Comparison of ENCODE assay signal across 8 cellular contexts in genomic region chr12:118404876-118405521, GRCh38. TPM values are rescaled to one million over a fixed set of nuclear protein-coding genes. Genes with fewer than 3 reads are reported as not detected.
A peak's percentile ranks its signal among the peaks of the same experiment; 100 is the strongest.
DNase-seq lines count a peak whose midpoint lies in the region; ATAC-seq, FAIRE-seq and TF ChIP-seq lines count a peak whose summit lies in the region.

No MANE protein-coding gene starts in this region.

- H3K36me3 Mint-ChIP-seq in T-helper 2 cell treated with Interferon-gamma antibody and Interleukin-4, amounts not matched to agents 5 μg/mL and 100 μg/mL, for 36 hours (ENCODE audit: low read depth): peaks cover 30% of the 10 kb centered on the region
- H3K36me3 Mint-ChIP-seq in astrocyte (ENCODE audit: low read depth, unreplicated experiment): peaks cover 17% of the 10 kb centered on the region

- H3K27me3 ChIP-seq in astrocyte (ENCODE audit: insufficient read depth, low read length): no peaks in the 10 kb centered on the region

- H3K79me2 ChIP-seq in astrocyte (ENCODE audit: insufficient read depth, low read length): no peaks in the 10 kb centered on the region

- H2AFZ ChIP-seq in astrocyte (ENCODE audit: low read depth, low read length): no peak overlapping the region

- peaks cover 3% of the 10 kb centered on the region for H3K4me1 ChIP-seq in astrocyte (ENCODE audit: insufficient read depth, low read length)

- peaks cover 2% of the 10 kb centered on the region for H3K9me3 ChIP-seq in astrocyte (ENCODE audit: insufficient read depth, low read depth, low read length)

- no peaks in the 10 kb centered on the region for H3K9me3 Mint-ChIP-seq in T-helper 2 cell treated with Interferon-gamma antibody and Interleukin-4, amounts not matched to agents 5 μg/mL and 100 μg/mL, for 36 hours
- no peaks in the 10 kb centered on the region for H3K9me3 Mint-ChIP-seq in astrocyte (ENCODE audit: unreplicated experiment)

- peaks cover 21% of the 10 kb centered on the region for H4K20me1 ChIP-seq in astrocyte (ENCODE audit: insufficient read depth, low read length)

- no peak for ATAC-seq in HG02970 (IDR thresholded peaks at IDR 0.05; ENCODE audit: low FRiP score, unreplicated experiment)

- TF ChIP-seq CTCF in astrocyte (IDR thresholded peaks at IDR 0.05; ENCODE audit: insufficient read depth, low read depth, low read length): peak; percentile 82

- H3K4me1 Mint-ChIP-seq in T-helper 2 cell treated with Interferon-gamma antibody and Interleukin-4, amounts not matched to agents 5 μg/mL and 100 μg/mL, for 36 hours (ENCODE audit: low read depth): peaks cover 2% of the 10 kb centered on the region
- H3K4me1 Mint-ChIP-seq in astrocyte (ENCODE audit: low read depth, unreplicated experiment): peaks cover 5% of the 10 kb centered on the region

- no peak overlapping the region for H3K4me3 ChIP-seq in astrocyte (ENCODE audit: insufficient read depth, low read depth, low read length)

- H3K4me2 ChIP-seq in astrocyte (ENCODE audit: low read length): no peak overlapping the region

- H3K27me3 Mint-ChIP-seq in T-helper 2 cell treated with Interferon-gamma antibody and Interleukin-4, amounts not matched to agents 5 μg/mL and 100 μg/mL, for 36 hours (ENCODE audit: low read depth): no peaks in the 10 kb centered on the region
- no peaks in the 10 kb centered on the region for H3K27me3 Mint-ChIP-seq in astrocyte (ENCODE audit: low read depth, unreplicated experiment)

- no peak overlapping the region for H3K4me3 Mint-ChIP-seq in T-helper 2 cell treated with Interferon-gamma antibody and Interleukin-4, amounts not matched to agents 5 μg/mL and 100 μg/mL, for 36 hours
- H3K4me3 Mint-ChIP-seq in astrocyte (ENCODE audit: unreplicated experiment): no peak overlapping the region

- no peak overlapping the region for H3K27ac ChIP-seq in astrocyte (ENCODE audit: low read depth, low read length)

- DNase-seq in NOMO-1 (lab: John Stamatoyannopoulos, UW; ENCODE audit: unreplicated experiment in 2 of 2): peak; percentile 1 to 19
- no peak for DNase-seq in NOMO-1 treated with dmso at 0.1 percent for 144 hours (lab: John Stamatoyannopoulos, UW; ENCODE audit: unreplicated experiment)
- DNase-seq in MV-4-11 (lab: John Stamatoyannopoulos, UW): peak; percentile 38
- DNase-seq in T-helper 2 cell treated with Interferon-gamma antibody and Interleukin-4, amounts not matched to agents 5 μg/mL and 100 μg/mL, for 36 hours (ENCODE audit: low spot score): peak; percentile 43
- peak; percentile 37 for DNase-seq in astrocyte (ENCODE audit: low read depth)
- DNase-seq in iPS DF 19.7 (ENCODE audit: low read depth, low spot score): peak; percentile 23
- peak; percentile 14 to 62 (median 46) for DNase-seq in stimulated activated CD4-positive, alpha-beta T cell treated with anti-CD3 and anti-CD28 coated beads, Interleukin-12 subunit alpha, Interleukin-12 subunit beta, amount 100 ng/mL, for 48 hours (ENCODE audit: low read depth in 2 of 3, low spot score in 1 of 3)

- H3K9ac ChIP-seq in astrocyte (ENCODE audit: low read length): no peak overlapping the region

- FAIRE-seq in astrocyte (lab: Jason Lieb, UNC): peak; percentile 45

- peaks cover 19% of the 10 kb centered on the region for H3K36me3 ChIP-seq in astrocyte (ENCODE audit: insufficient read depth, low read length)

- no peak overlapping the region for H3K27ac Mint-ChIP-seq in T-helper 2 cell treated with Interferon-gamma antibody and Interleukin-4, amounts not matched to agents 5 μg/mL and 100 μg/mL, for 36 hours
- H3K27ac Mint-ChIP-seq in astrocyte (ENCODE audit: unreplicated experiment): no peak overlapping the region

RNA-seq across cellular contexts. Expression of gene SUDS3, which starts 28.6 kb away (rescaled TPM):
- total RNA-seq in astrocyte: 30.6 and 31.0 TPM in 2 replicates

RNA-seq across cellular contexts. Expression of gene TAOK3, which starts 32.3 kb away (rescaled TPM):
- total RNA-seq in astrocyte: 14.2 and 15.7 TPM in 2 replicates
